In genomic region chr5:22736443-22736842, GRCh38 we compare ENCODE assay signal across 19 cellular contexts.
A peak's percentile ranks its signal among the peaks of the same experiment; 100 is the strongest.
DNase-seq lines count a peak whose midpoint lies in the region; ATAC-seq, FAIRE-seq and TF ChIP-seq lines count a peak whose summit lies in the region.
"Had no signal": no experiment of that assay in that cellular context is flagged by ENCODE, and none has a peak within 500 bp of the region (broad histone marks: within the 10 kb centered on the region; RNA-seq: fewer than 3 reads in every experiment).

No MANE protein-coding gene starts in this region.

- H3K27me3 ChIP-seq in IMR-90 (ENCODE audit: control insufficient read depth, insufficient read depth, low read length) (no peaks in the 10 kb centered on the region), H1 (replicated peaks in 1 of 4; ENCODE audit: control insufficient read depth in 3 of 4, extremely low read depth in 1 of 4, insufficient read depth in 3 of 4, low read length in 3 of 4) (no peaks in the 10 kb centered on the region)
- H3K27me3 ChIP-seq: BLaER1 had no signal

- H3K79me2 ChIP-seq in H1 (ENCODE audit: control insufficient read depth in 1 of 2, insufficient read depth in 2 of 2, low read length in 2 of 2): no peaks in the 10 kb centered on the region

- H3K4me1 ChIP-seq in IMR-90 (ENCODE audit: control insufficient read depth, insufficient read depth, low read length): no peaks in the 10 kb centered on the region
- no peaks in the 10 kb centered on the region for H3K4me1 ChIP-seq in H1 (replicated peaks in 1 of 4; ENCODE audit: control insufficient read depth in 3 of 4, insufficient read depth in 4 of 4, low read length in 3 of 4)
- H3K4me1 ChIP-seq: BLaER1, Caco-2 had no signal

- no peak overlapping the region for H4K91ac ChIP-seq in IMR-90 (ENCODE audit: insufficient read depth, low read depth, low read length)
- no peak overlapping the region for H4K91ac ChIP-seq in H1 (replicated peaks; ENCODE audit: insufficient read length, low read length)

- H2AK5ac ChIP-seq in IMR-90 (ENCODE audit: low read depth, low read length) (no peak overlapping the region), H1 (ENCODE audit: low read depth, low read length) (no peak overlapping the region)

- no peaks in the 10 kb centered on the region for H3K79me1 ChIP-seq in IMR-90 (ENCODE audit: low read depth in 1 of 2, low read length in 2 of 2)
- H3K79me1 ChIP-seq in H1 (ENCODE audit: low read depth, low read length): no peaks in the 10 kb centered on the region

- H3K56ac ChIP-seq in IMR-90 (ENCODE audit: extremely low read depth, insufficient read depth, low read length): no peak overlapping the region
- peak overlapping the region; percentile 81 for H3K56ac ChIP-seq in H1 (replicated peaks; ENCODE audit: insufficient read length, low read depth, low read length)

- H2BK12ac ChIP-seq in H1 (ENCODE audit: low read depth, low read length): no peak overlapping the region

- H3K9me3 ChIP-seq in IMR-90 (ENCODE audit: control insufficient read depth, insufficient read depth, low read length) (no peaks in the 10 kb centered on the region), H1 (ENCODE audit: insufficient read depth in 2 of 2, low read depth in 1 of 2, low read length in 1 of 2) (no peaks in the 10 kb centered on the region)
- H3K9me3 ChIP-seq: BLaER1, Caco-2 had no signal

- H3K36me3 ChIP-seq in IMR-90 (ENCODE audit: control insufficient read depth, insufficient read depth, low read length) (no peaks in the 10 kb centered on the region), H1 (ENCODE audit: control insufficient read depth in 2 of 4, insufficient read depth in 4 of 4, low read length in 3 of 4) (no peaks in the 10 kb centered on the region)
- H3K36me3 ChIP-seq: BLaER1 had no signal

- H2BK20ac ChIP-seq in IMR-90 (ENCODE audit: low read depth, low read length): no peak overlapping the region
- no peak overlapping the region for H2BK20ac ChIP-seq in H1 (ENCODE audit: low read length)

- TF ChIP-seq RAD21 in IMR-90 (IDR thresholded peaks at IDR 0.05; ENCODE audit: low read length) (no peak), H1 (IDR thresholded peaks at IDR 0.05 in 1 of 2, conservative IDR thresholded peaks at IDR 0.05 in 1 of 2; ENCODE audit: low read depth in 2 of 2, low read length in 2 of 2) (no peak)

- BruUV-seq in IMR-90 (replicated peaks; lab: Mats Ljungman, UMichigan): no TSS peak

- intact Hi-C loops in IMR-90 (cut with micrococcal nuclease): no loop called here

- H3K23me2 ChIP-seq in H1 (ENCODE audit: low read depth, low read length): no peaks in the 10 kb centered on the region

- H2AK9ac ChIP-seq in IMR-90 (replicated peaks; ENCODE audit: low read depth, low read length, poor library complexity): no peak overlapping the region

- H4K5ac ChIP-seq in IMR-90 (ENCODE audit: low read depth, low read length) (no peak overlapping the region), H1 (ENCODE audit: insufficient read length, low read depth, low read length) (no peak overlapping the region)

- H2BK15ac ChIP-seq in IMR-90 (ENCODE audit: low read depth, low read length): no peak overlapping the region
- H2BK15ac ChIP-seq in H1 (ENCODE audit: low read length): no peak overlapping the region

- CTCF ChIA-PET in IMR-90 (lab: Yijun Ruan, JAX): no interaction called here
- CTCF ChIA-PET in H1 (lab: Charles Lee; ENCODE audit: partially characterized antibody): no interaction called here

- H4K8ac ChIP-seq in IMR-90 (ENCODE audit: low read depth in 2 of 2, low read length in 2 of 2) (no peak overlapping the region), H1 (ENCODE audit: extremely low read depth, insufficient read depth, low read length) (no peak overlapping the region)

- H4K20me1 ChIP-seq in IMR-90 (ENCODE audit: insufficient read depth, low read length) (no peaks in the 10 kb centered on the region), H1 (replicated peaks in 1 of 2; ENCODE audit: control insufficient read depth in 1 of 2, insufficient read depth in 2 of 2, low read length in 2 of 2) (no peaks in the 10 kb centered on the region)
- H4K20me1 ChIP-seq: BLaER1 had no signal

- no peak overlapping the region for H2BK5ac ChIP-seq in IMR-90 (ENCODE audit: low read depth, low read length, poor library complexity, severe bottlenecking)
- no peak overlapping the region for H2BK5ac ChIP-seq in H1 (ENCODE audit: low read depth, low read length)

- peak; percentile 53 for FAIRE-seq in D721Med (lab: Jason Lieb, UNC)
- no peak for FAIRE-seq in H1 (lab: Jason Lieb, UNC)
- FAIRE-seq: GM12878 had no signal

- no peak overlapping the region for H3K9ac ChIP-seq in IMR-90 (ENCODE audit: low read depth, low read length)
- H3K9ac ChIP-seq in H1 (replicated peaks in 1 of 4; ENCODE audit: extremely low read depth in 1 of 4, low read depth in 3 of 4, low read length in 3 of 4): no peak overlapping the region
- H3K9ac ChIP-seq: BLaER1 had no signal

- dilution Hi-C loops in IMR-90 (cut with HindIII; ENCODE audit: low sequenced_read_pairs, unreplicated experiment): no loop called here

- H3K14ac ChIP-seq in IMR-90 (replicated peaks; ENCODE audit: low read depth, low read length) (no peak overlapping the region), H1 (ENCODE audit: insufficient read length) (no peak overlapping the region)

- H3K23ac ChIP-seq in IMR-90 (ENCODE audit: low read depth, low read length): no peak overlapping the region
- no peak overlapping the region for H3K23ac ChIP-seq in H1 (ENCODE audit: insufficient read length)

- in situ Hi-C loops in IMR-90 (cut with MboI; ENCODE audit: low sequenced_read_pairs): no loop called here

- POLR2A ChIA-PET in IMR-90 (lab: Charles Lee; ENCODE audit: unreplicated experiment): no interaction called here
- POLR2A ChIA-PET in H1 (lab: Charles Lee; ENCODE audit: partially characterized antibody): no interaction called here

- H3K4me3 ChIP-seq in IMR-90 (ENCODE audit: insufficient read depth, low read depth, low read length): no peak overlapping the region
- H3K4me3 ChIP-seq in H1 (ENCODE audit: extremely low read depth in 1 of 4, insufficient read depth in 2 of 4, low read depth in 3 of 4, low read length in 4 of 4): no peak overlapping the region
- H3K4me3 ChIP-seq: BLaER1, GM12878 had no signal

- no peak for DNase-seq in D721Med (ENCODE audit: insufficient read length, low spot score)
- no peak for DNase-seq in IMR-90
- DNase-seq in H1 (ENCODE audit: low read depth in 1 of 2, low spot score in 2 of 2): no peak
- no peak for DNase-seq in HCEC 1CT
- no peak for DNase-seq in substantia nigra (lab: John Stamatoyannopoulos, UW)
- DNase-seq: Caco-2; CD4-positive, CD25-positive, alpha-beta regulatory T cell; CD8-positive, alpha-beta T cell; DMS 273 treated with DMSO at 0.1 percent for 48 hours; DMS79; EL; GDM1; GOT3; H9; HFFc6 had no signal

- TF ChIP-seq EP300 in H1 (IDR thresholded peaks at IDR 0.05; ENCODE audit: borderline replicate concordance in 1 of 2, low read depth in 2 of 2, low read length in 2 of 2): no peak

- H2BK120ac ChIP-seq in IMR-90 (ENCODE audit: low read depth, low read length): no peak overlapping the region
- no peak overlapping the region for H2BK120ac ChIP-seq in H1 (replicated peaks; ENCODE audit: low read depth, low read length)

- no peak for ATAC-seq in IMR-90 (ENCODE audit: low read depth)
- ATAC-seq in GM21737 (IDR thresholded peaks at IDR 0.05; ENCODE audit: unreplicated experiment): no peak
- ATAC-seq: CD8-positive, alpha-beta T cell; GM12878 had no signal

- H3K9me1 ChIP-seq in IMR-90 (ENCODE audit: insufficient read depth, low read length): no peaks in the 10 kb centered on the region

- no peak overlapping the region for H3K4me2 ChIP-seq in IMR-90 (ENCODE audit: low read depth, low read length)
- H3K4me2 ChIP-seq in H1 (ENCODE audit: insufficient read depth in 1 of 2, low read depth in 2 of 2, low read length in 2 of 2): no peak overlapping the region
- H3K4me2 ChIP-seq: BLaER1 had no signal

- TF ChIP-seq CTCF in D721Med (IDR thresholded peaks at IDR 0.05; ENCODE audit: insufficient read depth, missing control alignments) (no peak), IMR-90 (conservative IDR thresholded peaks at IDR 0.05; ENCODE audit: low read depth, low read length) (no peak), H1 (IDR thresholded peaks at IDR 0.05; ENCODE audit: control extremely low read depth in 1 of 3, insufficient read depth in 1 of 3, low read depth in 1 of 3, low read length in 3 of 3) (no peak)

- H3K27ac ChIP-seq in IMR-90 (ENCODE audit: insufficient read depth, low read length) (no peak overlapping the region), H1 (ENCODE audit: low read depth, low read length) (no peak overlapping the region), substantia nigra (ENCODE audit: low read depth, low read length, poor library complexity, severe bottlenecking) (no peak overlapping the region)
- H3K27ac ChIP-seq: BLaER1, C4-2B had no signal

- H2AFZ ChIP-seq in IMR-90 (replicated peaks; ENCODE audit: low read length, poor library complexity): no peak overlapping the region
- H2AFZ ChIP-seq in H1 (ENCODE audit: low read length): no peak overlapping the region

- H3K18ac ChIP-seq in IMR-90 (ENCODE audit: low read depth, low read length) (no peak overlapping the region), H1 (ENCODE audit: extremely low read depth, low read length) (no peak overlapping the region)

- WGBS in IMR-90 (ENCODE audit: extremely low coverage in 2 of 2, insufficient read length in 1 of 2), 2 experiments: no CpG with 5 or more reads among the region's 2 CpGs
- 86% methylated on average over 2 of the region's 2 CpGs; no CpG with 5 or more reads in 1 of the 2 experiments for WGBS in H1 (ENCODE audit: extremely low coverage in 1 of 2, insufficient coverage in 1 of 2, insufficient read length in 1 of 2, insufficient replicate concordance in 2 of 2, low coverage in 1 of 2, low lambda C conversion rate in 2 of 2, missing lambda C conversion rate in 1 of 2), 2 experiments

- H3K4ac ChIP-seq in IMR-90 (ENCODE audit: low read depth, low read length) (no peak overlapping the region), H1 (replicated peaks; ENCODE audit: insufficient read length, low read depth, low read length) (no peak overlapping the region)

- no peak for TF ChIP-seq POLR2A in IMR-90 (IDR thresholded peaks at IDR 0.05; ENCODE audit: low read depth, low read length)
- TF ChIP-seq POLR2A in H1 (IDR thresholded peaks at IDR 0.05; ENCODE audit: control extremely low read depth in 1 of 2, low read depth in 2 of 2, low read length in 2 of 2): no peak

TF ChIP-seq in IMR-90, 13 proteins besides CTCF, POLR2A, EP300 and RAD21:
- TF ChIP-seq SMC3 (IDR thresholded peaks at IDR 0.05; ENCODE audit: low read depth, low read length) (no peak), MAFK (IDR thresholded peaks at IDR 0.05; ENCODE audit: low read depth, low read length) (peak; percentile 59)

TF ChIP-seq in H1, 55 proteins besides CTCF, POLR2A, EP300 and RAD21 (continues in another document):
- TF ChIP-seq GTF2F1 (IDR thresholded peaks at IDR 0.05; ENCODE audit: borderline replicate concordance, low read depth, low read length) (no peak), MAFK (IDR thresholded peaks at IDR 0.05; ENCODE audit: low read depth, low read length) (no peak), TAF1 (IDR thresholded peaks at IDR 0.05; ENCODE audit: low read depth, low read length) (no peak), CTBP2 (IDR thresholded peaks at IDR 0.05; ENCODE audit: borderline replicate concordance, insufficient read depth, insufficient read length, low read length) (no peak), BACH1 (IDR thresholded peaks at IDR 0.05; ENCODE audit: low read length) (no peak), SIRT6 (IDR thresholded peaks at IDR 0.05; ENCODE audit: low read length) (no peak), ASH2L (IDR thresholded peaks at IDR 0.05; ENCODE audit: low read length) (no peak)
